20 cellular contexts compared by ENCODE assay signal in the genomic region with DNA sequence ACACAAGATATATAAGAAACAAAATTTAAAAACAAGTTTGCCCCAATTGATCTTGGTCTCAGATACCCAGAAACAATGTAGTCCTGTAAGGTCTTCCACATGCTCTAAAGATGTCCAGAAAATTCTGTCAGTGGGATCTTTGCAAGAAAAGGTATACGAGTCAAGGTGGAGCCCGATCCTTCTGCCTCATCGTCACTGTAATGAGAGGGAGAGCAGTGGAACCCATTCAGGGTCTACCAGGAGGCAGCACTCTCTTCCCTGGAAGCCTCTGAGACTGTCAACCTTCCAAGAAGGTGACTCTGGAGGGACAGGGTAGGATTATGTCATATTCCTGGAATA.
DNase-seq lines count a peak whose midpoint lies in the region; ATAC-seq, FAIRE-seq and TF ChIP-seq lines count a peak whose summit lies in the region.
"Had no signal": no experiment of that assay in that cellular context is flagged by ENCODE, and none has a peak within 500 bp of the region (broad histone marks: within the 10 kb centered on the region; RNA-seq: fewer than 3 reads in every experiment).

No MANE protein-coding gene starts in this region.

- no peak overlapping the region for H3K18ac ChIP-seq in H1 (ENCODE audit: extremely low read depth, low read length)

- H4K5ac ChIP-seq in H1 (ENCODE audit: insufficient read length, low read depth, low read length): no peak overlapping the region

- H2BK120ac ChIP-seq in H1 (replicated peaks; ENCODE audit: low read depth, low read length): no peak overlapping the region

- no peak overlapping the region for H3K4me2 ChIP-seq in H1 (ENCODE audit: insufficient read depth in 1 of 2, low read depth in 2 of 2, low read length in 2 of 2)

- H3K9me3 Mint-ChIP-seq in nephron: no peaks in the 10 kb centered on the region
- H3K9me3 Mint-ChIP-seq: activated naive CD4-positive, alpha-beta T cell treated with anti-CD3 and anti-CD28 coated beads for 36 hours; endodermal cell had no signal

- intact Hi-C loops in testis (cut with DNase I; ENCODE audit: low total_unique reads): no loop called here

- H3K23me2 ChIP-seq in H1 (ENCODE audit: low read depth, low read length): no peaks in the 10 kb centered on the region

- H3K79me2 ChIP-seq in H1 (ENCODE audit: control insufficient read depth in 1 of 2, insufficient read depth in 2 of 2, low read length in 2 of 2): no peaks in the 10 kb centered on the region

- H4K20me1 ChIP-seq in H1 (replicated peaks in 1 of 2; ENCODE audit: control insufficient read depth in 1 of 2, insufficient read depth in 2 of 2, low read length in 2 of 2): no peaks in the 10 kb centered on the region

- TF ChIP-seq POLR2A in H1 (IDR thresholded peaks at IDR 0.05; ENCODE audit: control extremely low read depth in 1 of 2, low read depth in 2 of 2, low read length in 2 of 2): no peak
- TF ChIP-seq POLR2A in testis (IDR thresholded peaks at IDR 0.05): no peak

- peaks cover 4% of the 10 kb centered on the region for H3K27me3 Mint-ChIP-seq in nephron (ENCODE audit: low read depth)

- H3K9me3 ChIP-seq in adipocyte (ENCODE audit: control insufficient read depth, low read length): no peaks in the 10 kb centered on the region
- no peaks in the 10 kb centered on the region for H3K9me3 ChIP-seq in H1 (ENCODE audit: insufficient read depth in 2 of 2, low read depth in 1 of 2, low read length in 1 of 2)
- H3K9me3 ChIP-seq in testis: no peaks in the 10 kb centered on the region

- no peak overlapping the region for H3K56ac ChIP-seq in H1 (replicated peaks; ENCODE audit: insufficient read length, low read depth, low read length)

- CTCF ChIA-PET in H1 (lab: Charles Lee; ENCODE audit: partially characterized antibody): interaction anchor here (1.3 to 2.5 kb wide), 5 partner anchors 19 to 412 kb away, joined by 3 to 8 read pairs (median 5); no protein-coding TSS in a partner anchor

- no peak for ATAC-seq in HG02981 (IDR thresholded peaks at IDR 0.05; ENCODE audit: unreplicated experiment)
- no peak for ATAC-seq in GM18502 (IDR thresholded peaks at IDR 0.05; ENCODE audit: poor library complexity, unreplicated experiment)

- H4K8ac ChIP-seq in H1 (ENCODE audit: extremely low read depth, insufficient read depth, low read length): no peak overlapping the region

- H2AK5ac ChIP-seq in H1 (ENCODE audit: low read depth, low read length): no peak overlapping the region

- no peak overlapping the region for H4K91ac ChIP-seq in H1 (replicated peaks; ENCODE audit: insufficient read length, low read length)

- POLR2A ChIA-PET in H1 (lab: Charles Lee; ENCODE audit: partially characterized antibody): no interaction called here

- H2AFZ ChIP-seq in H1 (ENCODE audit: low read length): peak overlapping the region; percentile 55; the same call in 1 of the 2 replicates

- H3K36me3 ChIP-seq in adipocyte (ENCODE audit: control insufficient read depth, insufficient read depth, low read length, severe bottlenecking) (no peaks in the 10 kb centered on the region), H1 (ENCODE audit: control insufficient read depth in 2 of 4, insufficient read depth in 4 of 4, low read length in 3 of 4) (no peaks in the 10 kb centered on the region), testis (ENCODE audit: low read depth, missing control alignments) (no peaks in the 10 kb centered on the region)
- H3K36me3 ChIP-seq: cardiac muscle cell had no signal

- peaks cover 29% of the 10 kb centered on the region for H3K4me1 Mint-ChIP-seq in nephron

- H3K27ac ChIP-seq in H1 (ENCODE audit: low read depth, low read length) (no peak overlapping the region), testis (peak overlapping the region; percentile 87 to 89)
- H3K27ac ChIP-seq: cardiac muscle cell had no signal

- no peaks in the 10 kb centered on the region for H3K79me1 ChIP-seq in H1 (ENCODE audit: low read depth, low read length)

- FAIRE-seq in H1 (lab: Jason Lieb, UNC): no peak
- FAIRE-seq: frontal cortex, GM18507, GM19239 had no signal

- H3K36me3 Mint-ChIP-seq in nephron (ENCODE audit: low read depth): no peaks in the 10 kb centered on the region

- no peak overlapping the region for H3K14ac ChIP-seq in H1 (ENCODE audit: insufficient read length)

- no peak overlapping the region for H3K4ac ChIP-seq in H1 (replicated peaks; ENCODE audit: insufficient read length, low read depth, low read length)

- no peak overlapping the region for H2BK12ac ChIP-seq in H1 (ENCODE audit: low read depth, low read length)

- TF ChIP-seq RAD21 in H1 (IDR thresholded peaks at IDR 0.05 in 1 of 2, conservative IDR thresholded peaks at IDR 0.05 in 1 of 2; ENCODE audit: low read depth in 2 of 2, low read length in 2 of 2): no peak

- WGBS in H1 (ENCODE audit: extremely low coverage in 1 of 2, insufficient coverage in 1 of 2, insufficient read length in 1 of 2, insufficient replicate concordance in 2 of 2, low coverage in 1 of 2, low lambda C conversion rate in 2 of 2, missing lambda C conversion rate in 1 of 2), 2 experiments: 86% methylated on average over 3 of the region's 3 CpGs; no CpG with 5 or more reads in 1 of the 2 experiments
- WGBS in testis, 2 donors: 58 to 91% methylated on average over 3 of the region's 3 CpGs

- H3K4me1 ChIP-seq in adipocyte (ENCODE audit: control insufficient read depth, insufficient read depth, low read length): peaks cover 56% of the 10 kb centered on the region
- H3K4me1 ChIP-seq in H1 (replicated peaks in 1 of 4; ENCODE audit: control insufficient read depth in 3 of 4, insufficient read depth in 4 of 4, low read length in 3 of 4): peaks cover 3 to 9% (median 4%) of the 10 kb centered on the region in 4 experiments; a peak in 5 of 7 replicates
- peaks cover 17% of the 10 kb centered on the region for H3K4me1 ChIP-seq in testis

- no peak for TF ChIP-seq EP300 in H1 (IDR thresholded peaks at IDR 0.05; ENCODE audit: borderline replicate concordance in 1 of 2, low read depth in 2 of 2, low read length in 2 of 2)

- TF ChIP-seq CTCF in H1 (IDR thresholded peaks at IDR 0.05; ENCODE audit: control extremely low read depth in 1 of 3, insufficient read depth in 1 of 3, low read depth in 1 of 3, low read length in 3 of 3) (no peak), nephron (IDR thresholded peaks at IDR 0.05; ENCODE audit: unreplicated experiment in 3 of 3) (no peak), testis (IDR thresholded peaks at IDR 0.05) (no peak)

- H2BK20ac ChIP-seq in H1 (ENCODE audit: low read length): 0 out of 2 replicates have a peak overlapping the region, but pooled peaks have one; percentile 17

- H3K27ac Mint-ChIP-seq in nephron: peak overlapping the region in 2 of 3 experiments; percentile 39 to 48
- H3K27ac Mint-ChIP-seq: activated naive CD4-positive, alpha-beta T cell treated with anti-CD3 and anti-CD28 coated beads for 36 hours; endodermal cell had no signal

- 0 out of 2 replicates have a peak overlapping the region, but pooled peaks have one; percentile 31 for H2BK5ac ChIP-seq in H1 (ENCODE audit: low read depth, low read length)

- H2BK15ac ChIP-seq in H1 (ENCODE audit: low read length): no peak overlapping the region

- H3K9ac ChIP-seq in adipocyte (ENCODE audit: low read length) (peak overlapping the region; percentile 81), H1 (replicated peaks in 1 of 4; ENCODE audit: extremely low read depth in 1 of 4, low read depth in 3 of 4, low read length in 3 of 4) (no peak overlapping the region)

- H3K27me3 ChIP-seq in adipocyte (replicated peaks; ENCODE audit: control insufficient read depth, insufficient read depth, low read length) (no peaks in the 10 kb centered on the region), H1 (replicated peaks in 1 of 4; ENCODE audit: control insufficient read depth in 3 of 4, extremely low read depth in 1 of 4, insufficient read depth in 3 of 4, low read length in 3 of 4) (no peaks in the 10 kb centered on the region), testis (no peaks in the 10 kb centered on the region)
- H3K27me3 ChIP-seq: cardiac muscle cell had no signal

- no peak for DNase-seq in adipocyte (ENCODE audit: low read depth)
- no peak for DNase-seq in H1 (ENCODE audit: low read depth in 1 of 2, low spot score in 2 of 2)
- no peak for DNase-seq in testis
- no peak for DNase-seq in globus pallidus (ENCODE audit: low spot score)
- no peak for DNase-seq in NK-92 treated with Interleukin-12 subunit alpha and Interleukin-12 subunit beta, amount 100 ng/mL, for 24 hours (lab: John Stamatoyannopoulos, UW)
- DNase-seq: activated CD4-positive, alpha-beta T cell treated with anti-CD3 and anti-CD28 coated beads for 1 hour; activated CD8-positive, alpha-beta memory T cell treated with anti-CD3 and anti-CD28 coated beads, Interleukin-2, amount 50 U/mL, for 4 hours; activated naive CD4-positive, alpha-beta T cell treated with anti-CD3 and anti-CD28 coated beads for 36 hours; DMS 273 treated with DMSO at 0.1 percent for 48 hours; endodermal cell; GOT3; MV-4-11; NCI-H748 treated with DMSO at 0.1 percent for 48 hours had no signal

- H3K23ac ChIP-seq in H1 (ENCODE audit: insufficient read length): no peak overlapping the region

- no peak overlapping the region for H3K4me3 Mint-ChIP-seq in nephron
- H3K4me3 Mint-ChIP-seq: activated naive CD4-positive, alpha-beta T cell treated with anti-CD3 and anti-CD28 coated beads for 36 hours; endodermal cell had no signal

- peak overlapping the region; percentile 10 for H3K4me3 ChIP-seq in adipocyte (ENCODE audit: low read length)
- no peak overlapping the region for H3K4me3 ChIP-seq in H1 (ENCODE audit: extremely low read depth in 1 of 4, insufficient read depth in 2 of 4, low read depth in 3 of 4, low read length in 4 of 4)
- H3K4me3 ChIP-seq in testis: no peak overlapping the region
- H3K4me3 ChIP-seq: cardiac muscle cell had no signal

TF ChIP-seq in H1, 55 proteins besides CTCF, POLR2A, EP300 and RAD21:
- TF ChIP-seq POU5F1 (IDR thresholded peaks at IDR 0.05; ENCODE audit: low read depth, low read length): no peak
- TF ChIP-seq, protein P1, sequence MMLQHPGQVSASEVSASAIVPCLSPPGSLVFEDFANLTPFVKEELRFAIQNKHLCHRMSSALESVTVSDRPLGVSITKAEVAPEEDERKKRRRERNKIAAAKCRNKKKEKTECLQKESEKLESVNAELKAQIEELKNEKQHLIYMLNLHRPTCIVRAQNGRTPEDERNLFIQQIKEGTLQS (IDR thresholded peaks at IDR 0.05; ENCODE audit: insufficient read depth, low read depth, low read length): no peak
- TF ChIP-seq TAF1 (IDR thresholded peaks at IDR 0.05; ENCODE audit: low read depth, low read length): no peak
TF ChIP-seq in H1: peak in this region for 0.
